14 cellular contexts compared by ENCODE assay signal in genomic region chr9:27414215-27414731, GRCh38.
DNase-seq lines count a peak whose midpoint lies in the region; ATAC-seq and TF ChIP-seq lines count a peak whose summit lies in the region.
"Had no signal": no experiment of that assay in that cellular context is flagged by ENCODE, and none has a peak within 500 bp of the region (broad histone marks: within the 10 kb centered on the region; RNA-seq: fewer than 3 reads in every experiment).

No MANE protein-coding gene starts in this region.

- no peaks in the 10 kb centered on the region for H3K36me3 ChIP-seq in muscle layer of duodenum (ENCODE audit: control insufficient read depth in 1 of 2, insufficient read depth in 2 of 2, low read length in 2 of 2)
- no peaks in the 10 kb centered on the region for H3K36me3 ChIP-seq in thymus (ENCODE audit: control insufficient read depth, insufficient read depth)
- H3K36me3 ChIP-seq in neural progenitor cell, result no peaks in the 10 kb centered on the region

- H3K9ac ChIP-seq in neural progenitor cell, result no peak overlapping the region
- H3K9ac ChIP-seq: KMS-11 had no signal

- peaks cover 4% of the 10 kb centered on the region for H3F3A ChIP-seq in neural progenitor cell (ENCODE audit: low read depth)

- H3K9me3 ChIP-seq in muscle layer of duodenum (ENCODE audit: control insufficient read depth in 1 of 2, low read length in 2 of 2), result no peaks in the 10 kb centered on the region
- H3K9me3 ChIP-seq in thymus (ENCODE audit: control insufficient read depth), result no peaks in the 10 kb centered on the region
- H3K9me3 ChIP-seq in neural progenitor cell (ENCODE audit: low read depth), result no peaks in the 10 kb centered on the region

- no peak overlapping the region for H3K4me2 ChIP-seq in neural progenitor cell
- H3K4me2 ChIP-seq: KMS-11 had no signal

- peak overlapping the region; percentile 27 to 43 for H3K4me3 ChIP-seq in muscle layer of duodenum (ENCODE audit: low read depth in 1 of 2, low read length in 2 of 2)
- no peak overlapping the region for H3K4me3 ChIP-seq in thymus (ENCODE audit: low read length)
- no peak overlapping the region for H3K4me3 ChIP-seq in neural progenitor cell

- peak overlapping the region; percentile 5 for H3K27ac ChIP-seq in angular gyrus (ENCODE audit: low read depth, low read length)
- H3K27ac ChIP-seq in foreskin keratinocyte, result peak overlapping the region; percentile 36
- H3K27ac ChIP-seq in muscle layer of duodenum (ENCODE audit: low read length), result peak overlapping the region; percentile 4
- peak overlapping the region; percentile 19 for H3K27ac ChIP-seq in thymus (ENCODE audit: low read depth)
- H3K27ac ChIP-seq in neural progenitor cell, result no peak overlapping the region
- H3K27ac ChIP-seq: KMS-11 had no signal

- H3K4me1 ChIP-seq in foreskin keratinocyte (peaks cover 22% of the 10 kb centered on the region), muscle layer of duodenum (ENCODE audit: control insufficient read depth in 1 of 2, insufficient read depth in 2 of 2, low read length in 2 of 2) (peaks cover 9 to 12% of the 10 kb centered on the region in 2 donors), thymus (ENCODE audit: control insufficient read depth, insufficient read depth, low read length) (no peaks in the 10 kb centered on the region), neural progenitor cell (peaks cover 17% of the 10 kb centered on the region)

- no peaks in the 10 kb centered on the region for H4K20me1 ChIP-seq in neural progenitor cell (ENCODE audit: low read depth)

- peak; percentile 25 for ATAC-seq in foreskin keratinocyte
- ATAC-seq in natural killer cell treated with Interleukin-12 subunit alpha and Interleukin-12 subunit beta and Interleukin-15 and Interleukin-18, amount 100 ng/mL, for 72 hours, result no peak

- H3K9me3 Mint-ChIP-seq in natural killer cell treated with Interleukin-12 subunit alpha and Interleukin-12 subunit beta and Interleukin-15 and Interleukin-18, amount 100 ng/mL, for 72 hours, result no peaks in the 10 kb centered on the region
- peaks cover 14% of the 10 kb centered on the region for H3K9me3 Mint-ChIP-seq in neural progenitor cell

- TF ChIP-seq CTCF in foreskin keratinocyte (conservative IDR thresholded peaks at IDR 0.05) (no peak), neural progenitor cell (IDR thresholded peaks at IDR 0.05) (no peak)

- H3K27me3 Mint-ChIP-seq in natural killer cell treated with Interleukin-12 subunit alpha and Interleukin-12 subunit beta and Interleukin-15 and Interleukin-18, amount 100 ng/mL, for 72 hours, result no peaks in the 10 kb centered on the region
- H3K27me3 Mint-ChIP-seq in neural progenitor cell (ENCODE audit: insufficient read depth, low read depth), result peaks cover 6% of the 10 kb centered on the region

- H3K27ac Mint-ChIP-seq in natural killer cell treated with Interleukin-12 subunit alpha and Interleukin-12 subunit beta and Interleukin-15 and Interleukin-18, amount 100 ng/mL, for 72 hours, result no peak overlapping the region
- no peak overlapping the region for H3K27ac Mint-ChIP-seq in neural progenitor cell
- H3K27ac Mint-ChIP-seq: CD4-positive, CD25-positive, alpha-beta regulatory T cell had no signal

- 90% methylated on average over 4 of the region's 4 CpGs for WGBS in thymus

- no peak overlapping the region for H3K4me3 Mint-ChIP-seq in natural killer cell treated with Interleukin-12 subunit alpha and Interleukin-12 subunit beta and Interleukin-15 and Interleukin-18, amount 100 ng/mL, for 72 hours
- no peak overlapping the region for H3K4me3 Mint-ChIP-seq in neural progenitor cell
- H3K4me3 Mint-ChIP-seq: CD4-positive, CD25-positive, alpha-beta regulatory T cell had no signal

- H3K27me3 ChIP-seq in foreskin keratinocyte, result no peaks in the 10 kb centered on the region
- no peaks in the 10 kb centered on the region for H3K27me3 ChIP-seq in muscle layer of duodenum (ENCODE audit: low read depth, low read length)
- no peaks in the 10 kb centered on the region for H3K27me3 ChIP-seq in thymus (ENCODE audit: control insufficient read depth, insufficient read depth)
- no peaks in the 10 kb centered on the region for H3K27me3 ChIP-seq in neural progenitor cell

- no peaks in the 10 kb centered on the region for H3K36me3 Mint-ChIP-seq in natural killer cell treated with Interleukin-12 subunit alpha and Interleukin-12 subunit beta and Interleukin-15 and Interleukin-18, amount 100 ng/mL, for 72 hours
- H3K36me3 Mint-ChIP-seq in neural progenitor cell, result peaks cover 15% of the 10 kb centered on the region
- H3K36me3 Mint-ChIP-seq: CD4-positive, CD25-positive, alpha-beta regulatory T cell had no signal

- no peaks in the 10 kb centered on the region for H3K4me1 Mint-ChIP-seq in natural killer cell treated with Interleukin-12 subunit alpha and Interleukin-12 subunit beta and Interleukin-15 and Interleukin-18, amount 100 ng/mL, for 72 hours (ENCODE audit: low read depth in 2 of 2)
- peaks cover 4% of the 10 kb centered on the region for H3K4me1 Mint-ChIP-seq in neural progenitor cell
- H3K4me1 Mint-ChIP-seq: CD4-positive, CD25-positive, alpha-beta regulatory T cell had no signal

- peaks cover 38% of the 10 kb centered on the region for H3K79me2 ChIP-seq in neural progenitor cell (ENCODE audit: low read depth)

- no peak overlapping the region for H2AFZ ChIP-seq in neural progenitor cell (replicated peaks)

- DNase-seq in foreskin keratinocyte, result no peak
- no peak for DNase-seq in SKM-1 (lab: John Stamatoyannopoulos, UW; ENCODE audit: unreplicated experiment)
- no peak for DNase-seq in natural killer cell treated with Interleukin-12 subunit alpha and Interleukin-12 subunit beta and Interleukin-15 and Interleukin-18, amount 100 ng/mL, for 72 hours (ENCODE audit: low spot score)
- no peak for DNase-seq in neural progenitor cell (ENCODE audit: low spot score)
- no peak for DNase-seq in stimulated activated CD4-positive, alpha-beta T cell treated with anti-CD3 and anti-CD28 coated beads, Interleukin-4, amount 100 ng/mL, for 24 hours
- DNase-seq: CD4-positive, CD25-positive, alpha-beta regulatory T cell; NCI-H187; NCI-H82; stimulated activated CD4-positive, alpha-beta T cell treated with anti-CD3 and anti-CD28 coated beads, Interleukin-2, amount 100 ng/mL, for 24 hours; stimulated activated naive CD4-positive, alpha-beta T cell treated with Interleukin-2 at 50 U/mL for 16 hours had no signal

Comparison
In these comparisons a context has a peak if more than half of its experiments do, and no peak if none do; other contexts are left out.
1. H3K4me3 ChIP-seq: peak in muscle layer of duodenum (2 of 2); none in thymus (single experiment) and neural progenitor cell (single experiment).